Comparison of ENCODE assay signal across 1 cellular context in the genomic region with DNA sequence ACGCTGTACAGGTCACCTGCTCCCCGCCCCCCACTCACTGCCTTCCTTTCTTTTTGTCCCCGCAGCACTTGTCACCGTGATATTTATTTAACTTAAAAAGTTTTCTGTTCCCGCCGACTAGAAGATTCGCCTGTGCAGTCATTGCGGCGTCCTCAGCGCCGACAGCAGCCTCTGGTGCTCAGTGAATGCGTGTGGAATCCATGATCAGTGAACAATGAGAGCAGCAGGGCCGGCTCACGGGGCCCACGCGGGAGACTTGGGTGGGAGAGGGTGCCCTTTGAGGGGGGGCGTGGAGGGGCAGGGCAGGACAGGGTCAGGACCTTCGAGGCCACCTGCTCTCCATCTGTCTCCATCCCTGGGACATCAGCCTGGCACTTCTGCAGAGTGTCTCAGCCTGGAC.
TF ChIP-seq lines count a peak whose summit lies in the region.

No MANE protein-coding gene starts in this region.

TF ChIP-seq in H1, 55 proteins besides CTCF, POLR2A, EP300 and RAD21 (continued from another document):
- TF ChIP-seq CHD7 (IDR thresholded peaks at IDR 0.05; ENCODE audit: insufficient replicate concordance, low read length) = no peak
TF ChIP-seq in H1: peak in this region for 0.
